16 cellular contexts compared by ENCODE assay signal in genomic region chr9:96574455-96574854, GRCh38.
"Had no signal": no experiment of that assay in that cellular context is flagged by ENCODE, and none has a peak within 500 bp of the region (broad histone marks: within the 10 kb centered on the region; RNA-seq: fewer than 3 reads in every experiment).

No MANE protein-coding gene starts in this region.

- H3K4me1 ChIP-seq: right atrium auricular region had no signal

- H3K4me3 ChIP-seq: heart left ventricle, right atrium auricular region, skin epidermis had no signal

- H3K9me3 ChIP-seq: heart left ventricle, right atrium auricular region had no signal

- H3K27ac ChIP-seq: brain microvascular endothelial cell, heart left ventricle, right atrium auricular region, skin epidermis had no signal

- ATAC-seq: activated CD8-positive, alpha-beta T cell treated with anti-CD3 and anti-CD28 coated beads, Interleukin-2, amount 10 ng/mL, durations not matched to agents 7 days and 5 days; natural killer cell; stimulated activated naive CD8-positive, alpha-beta T cell treated with anti-CD3 and anti-CD28 coated beads, Interleukin-15, Interleukin-2, amounts not matched to agents 100 U/mL and 50 U/mL, for 24 hours had no signal

- H3K36me3 ChIP-seq: brain microvascular endothelial cell, heart left ventricle, right atrium auricular region had no signal

- DNase-seq: activated CD4-positive, alpha-beta T cell treated with anti-CD3 and anti-CD28 coated beads, Interleukin-2, amount 10 ng/mL, durations not matched to agents 24 days and 14 days; activated CD4-positive, CD25-positive, alpha-beta regulatory T cell; activated CD8-positive, alpha-beta memory T cell treated with anti-CD3 and anti-CD28 coated beads, Interleukin-2, amount 50 U/mL, for 4 hours; activated CD8-positive, alpha-beta T cell treated with anti-CD3 and anti-CD28 coated beads, Interleukin-2, amount 10 ng/mL, durations not matched to agents 7 days and 5 days; activated gamma-delta T cell; activated naive CD8-positive, alpha-beta T cell treated with anti-CD3 and anti-CD28 coated beads for 36 hours; activated T-cell treated with anti-CD3 and anti-CD28 coated beads, Interleukin-2, amount 50 U/mL, for 48 hours; anterior cingulate cortex; brain microvascular endothelial cell; effector CD8-positive, alpha-beta T cell; left cardiac atrium; natural killer cell; stimulated activated naive CD8-positive, alpha-beta T cell treated with anti-CD3 and anti-CD28 coated beads, Interleukin-15, Interleukin-2, amounts not matched to agents 100 U/mL and 50 U/mL, for 24 hours had no signal

- H3K27me3 ChIP-seq: brain microvascular endothelial cell, heart left ventricle, right atrium auricular region had no signal
